In genomic region chr10:112783653-112784426, GRCh38 we compare ENCODE assay signal across 16 cellular contexts.
DNase-seq lines count a peak whose midpoint lies in the region; ATAC-seq, FAIRE-seq and TF ChIP-seq lines count a peak whose summit lies in the region.
"Had no signal": no experiment of that assay in that cellular context is flagged by ENCODE, and none has a peak within 500 bp of the region (broad histone marks: within the 10 kb centered on the region; RNA-seq: fewer than 3 reads in every experiment).

No MANE protein-coding gene starts in this region.

- no peaks in the 10 kb centered on the region for H3K27me3 Mint-ChIP-seq in T-helper 17 cell
- H3K27me3 Mint-ChIP-seq: activated B cell treated with CpG ODN at 0.5 μM for 24 hours had no signal

- H3K4me1 Mint-ChIP-seq in T-helper 17 cell: no peaks in the 10 kb centered on the region
- H3K4me1 Mint-ChIP-seq: activated B cell treated with CpG ODN at 0.5 μM for 24 hours had no signal

- H3K9me2 ChIP-seq in hepatocyte (replicated peaks; ENCODE audit: insufficient read depth): no peaks in the 10 kb centered on the region
- H3K9me2 ChIP-seq: SK-N-SH had no signal

- H3K27me3 ChIP-seq in hepatocyte: no peaks in the 10 kb centered on the region
- no peaks in the 10 kb centered on the region for H3K27me3 ChIP-seq in small intestine (ENCODE audit: control insufficient read depth in 2 of 2, insufficient read depth in 2 of 2, low read length in 2 of 2)
- H3K27me3 ChIP-seq: dorsolateral prefrontal cortex had no signal

- H3K4me3 ChIP-seq in hepatocyte (no peak overlapping the region), small intestine (ENCODE audit: low read depth in 1 of 2, low read length in 2 of 2) (no peak overlapping the region)
- H3K4me3 ChIP-seq: dorsolateral prefrontal cortex had no signal

- no peak overlapping the region for H2AFZ ChIP-seq in hepatocyte

- no peak for FAIRE-seq in small intestine (lab: Jason Lieb, UNC)

- peak overlapping the region; percentile 38 for H3K27ac ChIP-seq in hepatocyte
- H3K27ac ChIP-seq in small intestine (ENCODE audit: low read depth in 1 of 2, low read length in 1 of 2): peak overlapping the region in 1 of 2 donors; percentile 57
- H3K27ac ChIP-seq in RWPE1: no peak overlapping the region
- H3K27ac ChIP-seq: dorsolateral prefrontal cortex had no signal

- POLR2A ChIA-PET in RWPE1 (lab: Yijun Ruan, JAX; ENCODE audit: low non-redundant PET): no interaction called here

- TF ChIP-seq CTCF in hepatocyte (IDR thresholded peaks at IDR 0.05; ENCODE audit: poor library complexity): no peak
- TF ChIP-seq CTCF in RWPE1 (conservative IDR thresholded peaks at IDR 0.05; ENCODE audit: low read depth): no peak

- DNase-seq in NCI-H345 (lab: John Stamatoyannopoulos, UW) (peak; percentile 4), NCI-H345 treated with DMSO at 0.1 percent for 48 hours (lab: John Stamatoyannopoulos, UW; ENCODE audit: unreplicated experiment) (no peak), SHP77 treated with DMSO at 0.1 percent for 48 hours (lab: John Stamatoyannopoulos, UW) (peak; percentile 27), hepatocyte (ENCODE audit: low spot score) (no peak), small intestine (peak; percentile 78), T-helper 17 cell (no peak), RWPE1 (ENCODE audit: low spot score) (no peak)
- DNase-seq: activated B cell treated with CpG ODN at 0.5 μM for 24 hours; amniotic stem cell; dorsolateral prefrontal cortex; NCI-H774; SK-N-SH; stimulated activated CD4-positive, alpha-beta T cell treated with anti-CD3 and anti-CD28 coated beads, Interleukin-1b, Interleukin-23, amount 100 ng/mL, for 48 hours; stimulated activated naive CD4-positive, alpha-beta T cell had no signal

- H3K4me3 Mint-ChIP-seq in T-helper 17 cell: no peak overlapping the region
- H3K4me3 Mint-ChIP-seq: activated B cell treated with CpG ODN at 0.5 μM for 24 hours had no signal

- no peaks in the 10 kb centered on the region for H3K9me3 ChIP-seq in hepatocyte (ENCODE audit: low read depth)
- no peaks in the 10 kb centered on the region for H3K9me3 ChIP-seq in small intestine (ENCODE audit: control insufficient read depth, low read depth)
- H3K9me3 ChIP-seq in T-helper 17 cell (ENCODE audit: control insufficient read depth, low read length, poor library complexity, severe bottlenecking): no peaks in the 10 kb centered on the region
- H3K9me3 ChIP-seq: SK-N-SH had no signal

- ATAC-seq in T-helper 17 cell (no peak), HG03135 (IDR thresholded peaks at IDR 0.05; ENCODE audit: unreplicated experiment) (no peak)
- ATAC-seq: left lobe of liver had no signal

- H3K4me2 ChIP-seq in hepatocyte: peak overlapping the region; percentile 58
- H3K4me2 ChIP-seq: SK-N-SH had no signal

- peaks cover 28% of the 10 kb centered on the region for H3K4me1 ChIP-seq in hepatocyte (ENCODE audit: insufficient read depth)
- H3K4me1 ChIP-seq in small intestine (ENCODE audit: control insufficient read depth in 2 of 2, insufficient read depth in 1 of 2, low read depth in 1 of 2, low read length in 1 of 2): peaks cover 5% of the 10 kb centered on the region in 2 donors

- H3K36me3 Mint-ChIP-seq in T-helper 17 cell (ENCODE audit: low read depth): peaks cover 3% of the 10 kb centered on the region

- no peaks in the 10 kb centered on the region for H4K20me1 ChIP-seq in hepatocyte (ENCODE audit: insufficient read depth, poor library complexity, severe bottlenecking)

- H3K36me3 ChIP-seq in hepatocyte (replicated peaks; ENCODE audit: insufficient read depth, low read depth) (no peaks in the 10 kb centered on the region), small intestine (ENCODE audit: control insufficient read depth in 2 of 2, insufficient read depth in 2 of 2, low read length in 2 of 2) (no peaks in the 10 kb centered on the region)

- H3K27ac Mint-ChIP-seq in T-helper 17 cell: no peak overlapping the region
- H3K27ac Mint-ChIP-seq: activated B cell treated with CpG ODN at 0.5 μM for 24 hours had no signal

- H3K79me2 ChIP-seq in hepatocyte: no peaks in the 10 kb centered on the region

- WGBS in hepatocyte (ENCODE audit: low lambda C conversion rate, missing lambda C conversion rate): 45% methylated on average over 17 of the region's 17 CpGs
- 13 to 60% (median 37%) methylated on average over 17 of the region's 17 CpGs for WGBS in small intestine, 3 donors

- CTCF ChIA-PET in RWPE1 (lab: Yijun Ruan, JAX): interaction anchor here (0.7 to 1.0 kb wide), 2 partner anchors 20 to 63 kb away, joined by 3 to 5 read pairs; no protein-coding TSS in a partner anchor

Comparison
In these comparisons a context has a peak if more than half of its experiments do, and no peak if none do; other contexts are left out.
1. DNase-seq: peak in NCI-H345 (single experiment), SHP77 treated with DMSO at 0.1 percent for 48 hours (single experiment) and small intestine (single experiment); none in NCI-H345 treated with DMSO at 0.1 percent for 48 hours (single experiment), hepatocyte (single experiment), T-helper 17 cell (0 of 3) and RWPE1 (single experiment).